ENCODE assay signal across 15 cellular contexts in the genomic region with DNA sequence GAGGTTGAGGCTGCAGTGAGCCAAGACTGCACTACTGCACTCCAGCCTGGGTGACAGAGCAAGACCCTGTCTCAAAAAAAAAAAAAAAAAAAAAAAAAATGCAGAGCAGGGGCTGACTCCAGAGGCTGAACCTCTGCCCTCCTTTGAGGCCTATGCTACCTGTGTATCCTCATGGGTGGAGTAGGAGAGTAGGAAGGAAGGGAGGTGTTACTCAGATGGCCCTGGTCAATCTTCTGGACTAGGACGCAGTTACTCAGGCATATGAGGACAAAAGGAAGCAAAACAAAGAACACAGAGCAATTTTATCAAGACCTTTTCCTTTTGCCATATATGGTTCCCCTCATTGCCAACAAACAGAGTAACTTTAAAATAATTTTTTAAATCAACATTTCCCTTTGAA. TPM values are rescaled to one million over a fixed set of nuclear protein-coding genes. Genes with fewer than 3 reads are reported as not detected.
A peak's percentile ranks its signal among the peaks of the same experiment; 100 is the strongest.
DNase-seq lines count a peak whose midpoint lies in the region; ATAC-seq and TF ChIP-seq lines count a peak whose summit lies in the region.
"Had no signal": no experiment of that assay in that cellular context is flagged by ENCODE, and none has a peak within 500 bp of the region (broad histone marks: within the 10 kb centered on the region; RNA-seq: fewer than 3 reads in every experiment).

No MANE protein-coding gene starts in this region.

- H3K4me1 ChIP-seq in ascending aorta (peaks cover 5 to 24% of the 10 kb centered on the region in 2 donors), gastroesophageal sphincter (peaks cover 33 to 92% (median 44%) of the 10 kb centered on the region in 3 donors), upper lobe of left lung (peaks cover 16 to 30% (median 25%) of the 10 kb centered on the region in 4 donors)

- H3K27me3 ChIP-seq in ascending aorta (no peaks in the 10 kb centered on the region), gastroesophageal sphincter (no peaks in the 10 kb centered on the region), upper lobe of left lung (no peaks in the 10 kb centered on the region)
- H3K27me3 ChIP-seq: pancreas had no signal

- no peak for TF ChIP-seq EP300 in gastroesophageal sphincter (IDR thresholded peaks at IDR 0.05)
- no peak for TF ChIP-seq EP300 in upper lobe of left lung (IDR thresholded peaks at IDR 0.05)

- no peak for DNase-seq in ascending aorta (ENCODE audit: low spot score in 2 of 2)
- no peak for DNase-seq in upper lobe of left lung
- no peak for DNase-seq in endothelial cell (ENCODE audit: low spot score)
- DNase-seq in NCI-H2171 treated with DMSO at 0.1 percent for 48 hours (lab: John Stamatoyannopoulos, UW), result no peak
- DNase-seq in NCI-H1092 (lab: John Stamatoyannopoulos, UW), result no peak
- DNase-seq: activated CD8-positive, alpha-beta T cell treated with anti-CD3 and anti-CD28 coated beads for 36 hours; activated gamma-delta T cell treated with Interleukin-2 at 50 U/mL for 16 hours; CD8-positive, alpha-beta memory T cell; central memory CD4-positive, alpha-beta T cell; stimulated activated CD4-positive, alpha-beta T cell treated with anti-CD3 and anti-CD28 coated beads, Interleukin-4, amount 100 ng/mL, for 1 hour; stimulated activated naive CD4-positive, alpha-beta T cell treated with Interleukin-2 at 50 U/mL for 16 hours had no signal

- H3K9me3 Mint-ChIP-seq in nephron (no peaks in the 10 kb centered on the region), endothelial cell (ENCODE audit: unreplicated experiment) (no peaks in the 10 kb centered on the region)
- H3K9me3 Mint-ChIP-seq: activated CD8-positive, alpha-beta T cell treated with anti-CD3 and anti-CD28 coated beads for 36 hours; T-helper 1 cell treated with Interleukin-12 subunit alpha and Interleukin-12 subunit beta and Interleukin-4 antibody, amounts not matched to agents 30 μg/mL and 1 μg/mL, for 36 hours had no signal

- peaks cover 36% of the 10 kb centered on the region for H3K4me1 Mint-ChIP-seq in nephron
- H3K4me1 Mint-ChIP-seq in endothelial cell (ENCODE audit: unreplicated experiment), result no peaks in the 10 kb centered on the region

- ATAC-seq in gastroesophageal sphincter, result peak; percentile 23
- no peak for ATAC-seq in upper lobe of left lung (ENCODE audit: low FRiP score in 2 of 2)
- ATAC-seq: activated CD8-positive, alpha-beta T cell treated with anti-CD3 and anti-CD28 coated beads for 36 hours had no signal

- H3K27ac ChIP-seq in ascending aorta (peak overlapping the region; percentile 65 to 79), gastroesophageal sphincter (peak overlapping the region; percentile 78 to 92 (median 86)), upper lobe of left lung (peak overlapping the region; percentile 57 to 79 (median 76))

- no peak for TF ChIP-seq POLR2A in gastroesophageal sphincter (IDR thresholded peaks at IDR 0.05)
- no peak for TF ChIP-seq POLR2A in upper lobe of left lung (IDR thresholded peaks at IDR 0.05)

- H3K27ac Mint-ChIP-seq in nephron (peak overlapping the region; percentile 93 to 99 (median 96)), endothelial cell (ENCODE audit: unreplicated experiment) (no peak overlapping the region)
- H3K27ac Mint-ChIP-seq: activated CD8-positive, alpha-beta T cell treated with anti-CD3 and anti-CD28 coated beads for 36 hours; T-helper 1 cell treated with Interleukin-12 subunit alpha and Interleukin-12 subunit beta and Interleukin-4 antibody, amounts not matched to agents 30 μg/mL and 1 μg/mL, for 36 hours had no signal

- H3K4me3 Mint-ChIP-seq in nephron (no peak overlapping the region), endothelial cell (ENCODE audit: unreplicated experiment) (no peak overlapping the region)
- H3K4me3 Mint-ChIP-seq: activated CD8-positive, alpha-beta T cell treated with anti-CD3 and anti-CD28 coated beads for 36 hours; CD8-positive, alpha-beta memory T cell; T-helper 1 cell treated with Interleukin-12 subunit alpha and Interleukin-12 subunit beta and Interleukin-4 antibody, amounts not matched to agents 30 μg/mL and 1 μg/mL, for 36 hours had no signal

- peaks cover 4% of the 10 kb centered on the region for H3K36me3 Mint-ChIP-seq in nephron (ENCODE audit: low read depth)
- H3K36me3 Mint-ChIP-seq in endothelial cell (ENCODE audit: low read depth, unreplicated experiment), result peaks cover 4% of the 10 kb centered on the region

- 23% methylated on average over 1 of the region's 1 CpG; no CpG with 5 or more reads in 1 of the 2 donors for WGBS in gastroesophageal sphincter (ENCODE audit: low coverage in 1 of 2), 2 donors
- WGBS in upper lobe of left lung, 2 donors, result 31 to 88% methylated on average over 1 of the region's 1 CpG

- H3K9me3 ChIP-seq in ascending aorta (no peaks in the 10 kb centered on the region), gastroesophageal sphincter (no peaks in the 10 kb centered on the region), upper lobe of left lung (no peaks in the 10 kb centered on the region)
- H3K9me3 ChIP-seq: pancreas had no signal

- H3K27me3 Mint-ChIP-seq in nephron (ENCODE audit: low read depth), result no peaks in the 10 kb centered on the region
- peaks cover 1% of the 10 kb centered on the region for H3K27me3 Mint-ChIP-seq in endothelial cell (ENCODE audit: unreplicated experiment)
- H3K27me3 Mint-ChIP-seq: activated CD8-positive, alpha-beta T cell treated with anti-CD3 and anti-CD28 coated beads for 36 hours; CD8-positive, alpha-beta memory T cell had no signal

- H3K4me3 ChIP-seq in ascending aorta, result peak overlapping the region; percentile 20 to 54
- peak overlapping the region in 1 of 2 donors; percentile 38 for H3K4me3 ChIP-seq in gastroesophageal sphincter
- H3K4me3 ChIP-seq in upper lobe of left lung, result peak overlapping the region in 3 of 4 donors; percentile 12 to 37 (median 22)
- H3K4me3 ChIP-seq: pancreas had no signal

- no peaks in the 10 kb centered on the region for H3K36me3 ChIP-seq in ascending aorta
- peaks cover 0 to 5% of the 10 kb centered on the region in 2 donors for H3K36me3 ChIP-seq in gastroesophageal sphincter
- H3K36me3 ChIP-seq in upper lobe of left lung, result no peaks in the 10 kb centered on the region
- H3K36me3 ChIP-seq: pancreas had no signal

- intact Hi-C loops in ascending aorta (cut with DNase I), result no loop called here

- TF ChIP-seq CTCF in ascending aorta (IDR thresholded peaks at IDR 0.05) (no peak), gastroesophageal sphincter (IDR thresholded peaks at IDR 0.05) (no peak), nephron (IDR thresholded peaks at IDR 0.05; ENCODE audit: unreplicated experiment in 3 of 3) (no peak), upper lobe of left lung (IDR thresholded peaks at IDR 0.05) (no peak), endothelial cell (IDR thresholded peaks at IDR 0.05; ENCODE audit: unreplicated experiment) (no peak)

RNA-seq across cellular contexts. Expression of gene TGFBR3, which starts 35.2 kb away (rescaled TPM):
- total RNA-seq in ascending aorta, result 127 TPM
- 100 to 1,000 TPM; 176 to 315 (median 248) TPM for total RNA-seq in gastroesophageal sphincter
- total RNA-seq in upper lobe of left lung, result 10 to 100 TPM; 33.5 to 78.3 (median 57.1) TPM
- total RNA-seq in endothelial cell (ENCODE audit: unreplicated experiment), result 39.2 TPM
